Comparison of ENCODE assay signal across 20 cellular contexts in the genomic region with DNA sequence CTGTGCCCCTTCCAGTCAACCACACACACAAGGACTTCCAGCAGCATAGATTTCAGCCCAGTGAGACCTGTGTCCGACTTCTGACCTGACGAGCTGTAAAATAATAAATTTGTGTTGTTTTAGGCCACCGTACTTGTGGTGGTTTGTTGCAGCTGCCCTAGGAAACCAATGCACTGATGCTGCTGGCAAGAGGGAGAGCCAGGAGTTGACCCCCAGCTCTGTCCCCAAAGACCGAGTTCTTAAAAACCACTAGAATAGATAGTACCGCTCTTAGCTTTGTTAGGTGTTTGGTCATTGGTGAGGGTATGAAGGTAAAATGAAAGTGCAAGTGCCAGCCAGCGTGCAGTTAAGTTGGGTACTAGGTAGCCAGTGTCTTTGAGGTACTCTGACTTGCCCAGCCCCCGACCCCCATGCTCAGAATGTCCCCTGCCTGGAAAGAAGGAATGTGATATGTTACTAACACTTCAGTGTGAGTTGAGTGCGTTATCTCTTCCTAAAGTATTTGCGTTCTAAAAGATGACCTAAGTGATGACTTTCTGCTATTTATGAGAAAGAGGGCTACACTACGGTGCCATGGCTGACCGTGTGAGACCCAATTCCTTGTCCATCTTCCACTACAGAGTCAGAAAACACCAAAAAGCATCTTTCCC.
DNase-seq lines count a peak whose midpoint lies in the region; ATAC-seq and TF ChIP-seq lines count a peak whose summit lies in the region.
"Had no signal": no experiment of that assay in that cellular context is flagged by ENCODE, and none has a peak within 500 bp of the region (broad histone marks: within the 10 kb centered on the region; RNA-seq: fewer than 3 reads in every experiment).

No MANE protein-coding gene starts in this region.

- no peak for ATAC-seq in HG02642 (IDR thresholded peaks at IDR 0.05; ENCODE audit: poor library complexity, unreplicated experiment)
- ATAC-seq in GM21447 (IDR thresholded peaks at IDR 0.05; ENCODE audit: unreplicated experiment): no peak
- ATAC-seq in GM19324 (IDR thresholded peaks at IDR 0.05; ENCODE audit: low FRiP score, unreplicated experiment): no peak
- no peak for ATAC-seq in GM18511 (IDR thresholded peaks at IDR 0.05; ENCODE audit: unreplicated experiment)
- ATAC-seq: sciatic nerve; stimulated activated memory B cell treated with anti-CD40 and anti-IgM and Interleukin-4, amounts not matched to agents 10 μg/mL and 1 μg/mL and 100 μg/mL, for 72 hours had no signal

- H3K9me2 ChIP-seq in PC-9 (ENCODE audit: insufficient read depth): no peaks in the 10 kb centered on the region

- peak overlapping the region; percentile 28 for H2BK12ac ChIP-seq in trophoblast cell (ENCODE audit: low read length)

- TF ChIP-seq CTCF in Caco-2 (IDR thresholded peaks at IDR 0.05; ENCODE audit: insufficient read depth in 1 of 2, low read depth in 1 of 2, low read length in 1 of 2, severe bottlenecking in 1 of 2, unreplicated experiment in 1 of 2) (no peak), PC-9 (conservative IDR thresholded peaks at IDR 0.05) (no peak), endodermal cell (conservative IDR thresholded peaks at IDR 0.05) (no peak)

- H3K4ac ChIP-seq in trophoblast cell (ENCODE audit: low read depth, low read length): no peak overlapping the region

- H3K36me3 ChIP-seq in Caco-2 (ENCODE audit: control insufficient read depth, insufficient read depth, low read length) (no peaks in the 10 kb centered on the region), PC-9 (ENCODE audit: low read depth) (peaks cover 5% of the 10 kb centered on the region; the same call in 1 of the 2 replicates), endodermal cell (ENCODE audit: control insufficient read depth, insufficient read depth, low read length) (no peaks in the 10 kb centered on the region), trophoblast cell (ENCODE audit: control insufficient read depth in 1 of 2, insufficient read depth in 2 of 2, low read length in 2 of 2) (no peaks in the 10 kb centered on the region)
- H3K36me3 ChIP-seq: breast epithelium, vagina had no signal

- H3K4me3 ChIP-seq in Caco-2 (ENCODE audit: low read depth, low read length): no peak overlapping the region
- no peak overlapping the region for H3K4me3 ChIP-seq in PC-9
- no peak overlapping the region for H3K4me3 ChIP-seq in endodermal cell (ENCODE audit: low read length)
- no peak overlapping the region for H3K4me3 ChIP-seq in trophoblast cell (ENCODE audit: low read depth, low read length)
- H3K4me3 ChIP-seq: BLaER1 treated with 17β-estradiol and CSF1 and Interleukin-3, amounts not matched to agents 10 nM and 100 nM; breast epithelium; vagina had no signal

- H2AFZ ChIP-seq in PC-9 (no peak overlapping the region), trophoblast cell (ENCODE audit: insufficient read depth, low read length, poor library complexity) (no peak overlapping the region)

- H2AK5ac ChIP-seq in trophoblast cell (ENCODE audit: low read length): peak overlapping the region; percentile 39

- peaks cover 69% of the 10 kb centered on the region for H3K4me1 ChIP-seq in Caco-2
- H3K4me1 ChIP-seq in PC-9 (replicated peaks; ENCODE audit: insufficient read depth): peaks cover 61% of the 10 kb centered on the region
- H3K4me1 ChIP-seq in endodermal cell (ENCODE audit: control insufficient read depth, insufficient read depth, low read length): peaks cover 22% of the 10 kb centered on the region
- H3K4me1 ChIP-seq in trophoblast cell (ENCODE audit: control insufficient read depth in 1 of 2, insufficient read depth in 2 of 2, low read length in 2 of 2): peaks cover 29 to 55% of the 10 kb centered on the region in 2 experiments
- H3K4me1 ChIP-seq: BLaER1 treated with 17β-estradiol and CSF1 and Interleukin-3, amounts not matched to agents 10 nM and 100 nM; breast epithelium had no signal

- peaks cover 53% of the 10 kb centered on the region for H3F3A ChIP-seq in PC-9 (ENCODE audit: insufficient read depth, low read depth)

- H3K9me3 Mint-ChIP-seq in Caco-2 (ENCODE audit: unreplicated experiment): no peaks in the 10 kb centered on the region
- H3K9me3 Mint-ChIP-seq in endodermal cell: no peaks in the 10 kb centered on the region
- H3K9me3 Mint-ChIP-seq: stimulated activated memory B cell treated with anti-CD40 and anti-IgM and Interleukin-4, amounts not matched to agents 10 μg/mL and 1 μg/mL and 100 μg/mL, for 72 hours had no signal

- H3K23ac ChIP-seq in trophoblast cell (ENCODE audit: low read length): peak overlapping the region; percentile 33

- BruUV-seq in Caco-2 (replicated peaks; lab: Mats Ljungman, UMichigan) (no TSS peak), PC-9 (replicated peaks; lab: Mats Ljungman, UMichigan) (no TSS peak)

- H4K20me1 ChIP-seq in PC-9 (ENCODE audit: insufficient read depth): no peaks in the 10 kb centered on the region

- POLR2A ChIA-PET in Caco-2 (lab: Charles Lee) (no interaction called here), PC-9 (lab: Charles Lee; ENCODE audit: unreplicated experiment) (interaction anchor here (1.0 to 2.0 kb wide), 3 partner anchors 41 to 112 kb away, joined by 4 to 23 read pairs (median 5); no protein-coding TSS in a partner anchor)

- no peak overlapping the region for H3K4me3 Mint-ChIP-seq in Caco-2 (ENCODE audit: unreplicated experiment)
- no peak overlapping the region for H3K4me3 Mint-ChIP-seq in endodermal cell
- H3K4me3 Mint-ChIP-seq: stimulated activated memory B cell treated with anti-CD40 and anti-IgM and Interleukin-4, amounts not matched to agents 10 μg/mL and 1 μg/mL and 100 μg/mL, for 72 hours had no signal

- no peak overlapping the region for H4K12ac ChIP-seq in trophoblast cell (ENCODE audit: low read depth, low read length)

- intact Hi-C loops in Caco-2 (cut with micrococcal nuclease; ENCODE audit: unreplicated experiment): loop anchor here (5.0 to 10.0 kb wide), 3 partner anchors 45 to 127 kb away; no protein-coding TSS in a partner anchor
- intact Hi-C loops in PC-9 (cut with micrococcal nuclease; ENCODE audit: unreplicated experiment): no loop called here

- H3K27me3 ChIP-seq in Caco-2 (replicated peaks; ENCODE audit: control insufficient read depth, insufficient read depth, low read length) (no peaks in the 10 kb centered on the region), PC-9 (ENCODE audit: insufficient read depth, low read depth) (no peaks in the 10 kb centered on the region), endodermal cell (ENCODE audit: control insufficient read depth, insufficient read depth, low read length, poor library complexity, severe bottlenecking) (no peaks in the 10 kb centered on the region), trophoblast cell (ENCODE audit: insufficient read depth, low read length) (no peaks in the 10 kb centered on the region)
- H3K27me3 ChIP-seq: BLaER1 treated with 17β-estradiol and CSF1 and Interleukin-3, amounts not matched to agents 10 nM and 100 nM; breast epithelium; vagina had no signal

- H3K9me3 ChIP-seq in Caco-2: no peaks in the 10 kb centered on the region
- H3K9me3 ChIP-seq in PC-9 (ENCODE audit: insufficient read depth, low read depth): peaks cover 5% of the 10 kb centered on the region
- peaks cover 6% of the 10 kb centered on the region for H3K9me3 ChIP-seq in endodermal cell (ENCODE audit: control insufficient read depth, low read length)
- H3K9me3 ChIP-seq in trophoblast cell (ENCODE audit: insufficient read depth, low read depth, low read length): peaks cover 1% of the 10 kb centered on the region
- H3K9me3 ChIP-seq: BLaER1 treated with 17β-estradiol and CSF1 and Interleukin-3, amounts not matched to agents 10 nM and 100 nM; breast epithelium; vagina had no signal

- DNase-seq in Caco-2 (no peak), PC-9 (peak in 1 of 2 experiments; percentile 24), endodermal cell (peak; percentile 43), trophoblast cell (peak in 1 of 2 donors; percentile 46)
- DNase-seq: activated CD4-positive, CD25-positive, alpha-beta regulatory T cell; DND-41; effector CD8-positive, alpha-beta T cell; NCI-H1694 treated with DMSO at 0.1 percent for 48 hours; NCI-H524 treated with DMSO at 0.1 percent for 48 hours; OCI-M1 had no signal

- H2BK5ac ChIP-seq in trophoblast cell (ENCODE audit: low read depth, low read length, poor library complexity): peak overlapping the region; percentile 15

- peak overlapping the region; percentile 76 for H3K4me2 ChIP-seq in PC-9
- no peak overlapping the region for H3K4me2 ChIP-seq in trophoblast cell (ENCODE audit: low read length)
- H3K4me2 ChIP-seq: BLaER1 treated with 17β-estradiol and CSF1 and Interleukin-3, amounts not matched to agents 10 nM and 100 nM had no signal

- peak overlapping the region; percentile 20 for H2BK120ac ChIP-seq in trophoblast cell (ENCODE audit: insufficient read depth, low read length, poor library complexity)

- H4K91ac ChIP-seq in trophoblast cell (ENCODE audit: low read depth, low read length): peak overlapping the region; percentile 70

- H4K8ac ChIP-seq in trophoblast cell (ENCODE audit: low read depth, low read length): no peak overlapping the region

- peaks cover 40% of the 10 kb centered on the region for H3K4me1 Mint-ChIP-seq in Caco-2 (ENCODE audit: low read depth, unreplicated experiment)
- H3K4me1 Mint-ChIP-seq in endodermal cell: peaks cover 65% of the 10 kb centered on the region
- H3K4me1 Mint-ChIP-seq: stimulated activated memory B cell treated with anti-CD40 and anti-IgM and Interleukin-4, amounts not matched to agents 10 μg/mL and 1 μg/mL and 100 μg/mL, for 72 hours had no signal

- peaks cover 34% of the 10 kb centered on the region for H3K79me1 ChIP-seq in trophoblast cell (ENCODE audit: low read length)

- H3K36me3 Mint-ChIP-seq in Caco-2 (ENCODE audit: insufficient read depth, unreplicated experiment) (peaks cover 7% of the 10 kb centered on the region), endodermal cell (ENCODE audit: low read depth) (no peaks in the 10 kb centered on the region)
- H3K36me3 Mint-ChIP-seq: stimulated activated memory B cell treated with anti-CD40 and anti-IgM and Interleukin-4, amounts not matched to agents 10 μg/mL and 1 μg/mL and 100 μg/mL, for 72 hours had no signal

- WGBS in endodermal cell (ENCODE audit: insufficient coverage in 1 of 2, insufficient read length in 1 of 2), 2 experiments: 93 to 95% methylated on average over 6 to 11 of the region's 11 CpGs
- WGBS in trophoblast cell (ENCODE audit: extremely low coverage, insufficient coverage, insufficient read length): no CpG with 5 or more reads among the region's 11 CpGs

- H3K79me2 ChIP-seq in PC-9 (ENCODE audit: low read depth) (peaks cover 20% of the 10 kb centered on the region), trophoblast cell (ENCODE audit: control insufficient read depth, insufficient read depth, low read length, poor library complexity) (peaks cover 6% of the 10 kb centered on the region)

- H3K27me3 Mint-ChIP-seq in Caco-2 (ENCODE audit: insufficient read depth, unreplicated experiment): no peaks in the 10 kb centered on the region
- no peaks in the 10 kb centered on the region for H3K27me3 Mint-ChIP-seq in endodermal cell (ENCODE audit: insufficient read depth)
- H3K27me3 Mint-ChIP-seq: stimulated activated memory B cell treated with anti-CD40 and anti-IgM and Interleukin-4, amounts not matched to agents 10 μg/mL and 1 μg/mL and 100 μg/mL, for 72 hours had no signal

- peak overlapping the region; percentile 13 for H3K14ac ChIP-seq in trophoblast cell (ENCODE audit: low read length)

- H3K9ac ChIP-seq in endodermal cell (ENCODE audit: extremely low read depth, low read length, poor library complexity, severe bottlenecking) (no peak overlapping the region), trophoblast cell (ENCODE audit: low read length) (no peak overlapping the region)
- H3K9ac ChIP-seq: BLaER1 treated with 17β-estradiol and CSF1 and Interleukin-3, amounts not matched to agents 10 nM and 100 nM had no signal

- H3K27ac Mint-ChIP-seq in Caco-2 (ENCODE audit: unreplicated experiment) (peak overlapping the region; percentile 82), endodermal cell (no peak overlapping the region)
- H3K27ac Mint-ChIP-seq: stimulated activated memory B cell treated with anti-CD40 and anti-IgM and Interleukin-4, amounts not matched to agents 10 μg/mL and 1 μg/mL and 100 μg/mL, for 72 hours had no signal

- H3K18ac ChIP-seq in trophoblast cell (ENCODE audit: low read length): peak overlapping the region; percentile 17

- CTCF ChIA-PET in Caco-2 (lab: Charles Lee): no interaction called here
- CTCF ChIA-PET in PC-9 (lab: Charles Lee): interaction anchor here (0.8 to 1.0 kb wide), 2 partner anchors 108 to 129 kb away, joined by 3 read pairs; no protein-coding TSS in a partner anchor

- H3K27ac ChIP-seq in PC-9 (peak overlapping the region; percentile 97), endodermal cell (ENCODE audit: low read depth, low read length) (no peak overlapping the region), trophoblast cell (ENCODE audit: low read depth, low read length) (peak overlapping the region; percentile 65)
- H3K27ac ChIP-seq: BLaER1 treated with 17β-estradiol and CSF1 and Interleukin-3, amounts not matched to agents 10 nM and 100 nM; breast epithelium; HL-60; vagina had no signal
